Comparison of ENCODE assay signal across 10 cellular contexts in genomic region chr12:100576311-100577036, GRCh38. TPM values are rescaled to one million over a fixed set of nuclear protein-coding genes. Genes with fewer than 3 reads are reported as not detected.
DNase-seq lines count a peak whose midpoint lies in the region; ATAC-seq and TF ChIP-seq lines count a peak whose summit lies in the region.
"Had no signal": no experiment of that assay in that cellular context is flagged by ENCODE, and none has a peak within 500 bp of the region (broad histone marks: within the 10 kb centered on the region; RNA-seq: fewer than 3 reads in every experiment).

No MANE protein-coding gene starts in this region.

- peaks cover 2% of the 10 kb centered on the region for H3K79me2 ChIP-seq in trophoblast cell (ENCODE audit: control insufficient read depth, insufficient read depth, low read length, poor library complexity)
- peaks cover 2% of the 10 kb centered on the region; the same call in 1 of the 2 replicates for H3K79me2 ChIP-seq in H9 (ENCODE audit: insufficient read depth, low read length)

- H3K27me3 ChIP-seq in trophoblast cell (ENCODE audit: insufficient read depth, low read length) = no peaks in the 10 kb centered on the region
- no peaks in the 10 kb centered on the region for H3K27me3 ChIP-seq in H9 (ENCODE audit: insufficient read depth, low read length)

- H3K79me1 ChIP-seq in trophoblast cell (ENCODE audit: low read length) (peaks cover 6% of the 10 kb centered on the region), H9 (ENCODE audit: insufficient read depth, low read depth, low read length, poor library complexity, severe bottlenecking) (no peaks in the 10 kb centered on the region)

- H3K4me2 ChIP-seq in trophoblast cell (ENCODE audit: low read length) = no peak overlapping the region
- no peak overlapping the region for H3K4me2 ChIP-seq in H9 (ENCODE audit: insufficient read depth, insufficient read length, low read length)

- H4K5ac ChIP-seq in H9 (ENCODE audit: insufficient read length, low read depth, low read length) = no peak overlapping the region

- H4K20me1 ChIP-seq in H9 (ENCODE audit: control insufficient read depth, insufficient read depth, insufficient read length) = no peaks in the 10 kb centered on the region

- H2AFZ ChIP-seq in trophoblast cell (ENCODE audit: insufficient read depth, low read length, poor library complexity) (no peak overlapping the region), H9 (ENCODE audit: low read length) (no peak overlapping the region)

- H3K14ac ChIP-seq in trophoblast cell (ENCODE audit: low read length) = no peak overlapping the region
- no peak overlapping the region for H3K14ac ChIP-seq in H9 (ENCODE audit: insufficient read depth, low read length)

- H3K4me3 ChIP-seq in trophoblast cell (ENCODE audit: low read depth, low read length) = no peak overlapping the region

- H3K18ac ChIP-seq in trophoblast cell (ENCODE audit: low read length) (no peak overlapping the region), H9 (ENCODE audit: insufficient read length, low read depth, low read length) (no peak overlapping the region)

- H3K27ac Mint-ChIP-seq in dendritic cell treated with granulocyte-macrophage colony-stimulating factor and Interleukin-4, amounts not matched to agents 40 ng/mL and 50 ng/mL, for 4 days = peak overlapping the region; percentile 51
- H3K27ac Mint-ChIP-seq in H9 = no peak overlapping the region
- H3K27ac Mint-ChIP-seq in naive thymus-derived CD8-positive, alpha-beta T cell = no peak overlapping the region
- H3K27ac Mint-ChIP-seq: nephron progenitor cell had no signal

- no peak overlapping the region for H2BK15ac ChIP-seq in H9 (ENCODE audit: low read depth, low read length)

- H3K9me3 ChIP-seq in trophoblast cell (ENCODE audit: insufficient read depth, low read depth, low read length) (no peaks in the 10 kb centered on the region), H9 (ENCODE audit: control insufficient read depth, low read depth, low read length) (no peaks in the 10 kb centered on the region)

- no peak overlapping the region for H2AK5ac ChIP-seq in trophoblast cell (ENCODE audit: low read length)
- H2AK5ac ChIP-seq in H9 (ENCODE audit: insufficient read length, low read length) = no peak overlapping the region

- H3T11ph ChIP-seq in H9 (ENCODE audit: low read length) = no peak overlapping the region

- H2BK5ac ChIP-seq in trophoblast cell (ENCODE audit: low read depth, low read length, poor library complexity) (no peak overlapping the region), H9 (ENCODE audit: insufficient read length, low read length) (no peak overlapping the region)

- H3K4ac ChIP-seq in trophoblast cell (ENCODE audit: low read depth, low read length) (no peak overlapping the region), H9 (ENCODE audit: low read depth, low read length) (no peak overlapping the region)

- H2BK20ac ChIP-seq in H9 (ENCODE audit: low read depth, low read length, poor library complexity, severe bottlenecking) = no peak overlapping the region

- no peak overlapping the region for H3K23ac ChIP-seq in trophoblast cell (ENCODE audit: low read length)
- H3K23ac ChIP-seq in H9 (ENCODE audit: insufficient read length, low read depth, low read length) = no peak overlapping the region

- H4K8ac ChIP-seq in trophoblast cell (ENCODE audit: low read depth, low read length) = no peak overlapping the region
- H4K8ac ChIP-seq in H9 (replicated peaks; ENCODE audit: insufficient read length, low read depth, low read length) = no peak overlapping the region

- H3K27ac ChIP-seq in trophoblast cell (ENCODE audit: low read depth, low read length) (no peak overlapping the region), H9 (ENCODE audit: insufficient read length, low read depth, low read length) (no peak overlapping the region)

- H4K91ac ChIP-seq in trophoblast cell (ENCODE audit: low read depth, low read length) = no peak overlapping the region
- no peak overlapping the region for H4K91ac ChIP-seq in H9 (ENCODE audit: insufficient read length, low read depth, low read length)

- H3K9me3 Mint-ChIP-seq in dendritic cell treated with granulocyte-macrophage colony-stimulating factor and Interleukin-4, amounts not matched to agents 40 ng/mL and 50 ng/mL, for 4 days = peaks cover 7% of the 10 kb centered on the region
- no peaks in the 10 kb centered on the region for H3K9me3 Mint-ChIP-seq in H9
- no peaks in the 10 kb centered on the region for H3K9me3 Mint-ChIP-seq in naive thymus-derived CD8-positive, alpha-beta T cell

- H2BK120ac ChIP-seq in trophoblast cell (ENCODE audit: insufficient read depth, low read length, poor library complexity) (no peak overlapping the region), H9 (ENCODE audit: low read depth, low read length, poor library complexity, severe bottlenecking) (no peak overlapping the region)

- peaks cover 34% of the 10 kb centered on the region for H3K36me3 Mint-ChIP-seq in dendritic cell treated with granulocyte-macrophage colony-stimulating factor and Interleukin-4, amounts not matched to agents 40 ng/mL and 50 ng/mL, for 4 days (ENCODE audit: low read depth)
- no peaks in the 10 kb centered on the region; a peak in 2 of 7 replicates for H3K36me3 Mint-ChIP-seq in H9 (ENCODE audit: insufficient read depth in 1 of 3, low read depth in 3 of 3)
- no peaks in the 10 kb centered on the region for H3K36me3 Mint-ChIP-seq in naive thymus-derived CD8-positive, alpha-beta T cell

- H3K4me1 ChIP-seq in trophoblast cell (ENCODE audit: control insufficient read depth in 1 of 2, insufficient read depth in 2 of 2, low read length in 2 of 2) = peaks cover 5 to 7% of the 10 kb centered on the region in 2 experiments
- H3K4me1 ChIP-seq in H9 (ENCODE audit: insufficient read depth, low read length) = no peaks in the 10 kb centered on the region

- intact Hi-C loops in dendritic cell treated with granulocyte-macrophage colony-stimulating factor and Interleukin-4, amounts not matched to agents 40 ng/mL and 50 ng/mL, for 4 days (cut with micrococcal nuclease) = loop anchor here (10.0 kb wide), 1 partner anchor 432 kb away; the partner anchor contains the start of gene BLTP3B

- DNase-seq in GM03348 (ENCODE audit: low spot score) (peak; percentile 59), NCI-H226 (peak; percentile 80), trophoblast cell (peak; percentile 37 to 60), COR-L47 (lab: John Stamatoyannopoulos, UW) (no peak), H9 (no peak), amniotic stem cell (lab: John Stamatoyannopoulos, UW) (no peak)
- DNase-seq in naive thymus-derived CD8-positive, alpha-beta T cell = no peak
- DNase-seq: nephron progenitor cell, RPMI8226 had no signal

- H4K12ac ChIP-seq in trophoblast cell (ENCODE audit: low read depth, low read length) = no peak overlapping the region

- WGBS in trophoblast cell (ENCODE audit: extremely low coverage, insufficient coverage, insufficient read length) = no CpG with 5 or more reads among the region's 3 CpGs
- WGBS in H9 (ENCODE audit: extremely low coverage, insufficient read length, low lambda C conversion rate) = no CpG with 5 or more reads among the region's 3 CpGs

- H3K4me1 Mint-ChIP-seq in dendritic cell treated with granulocyte-macrophage colony-stimulating factor and Interleukin-4, amounts not matched to agents 40 ng/mL and 50 ng/mL, for 4 days (ENCODE audit: low read depth) = peaks cover 24% of the 10 kb centered on the region
- H3K4me1 Mint-ChIP-seq in H9 = peaks cover 10 to 14% of the 10 kb centered on the region in 2 experiments
- peaks cover 5 to 19% (median 14%) of the 10 kb centered on the region in 4 donors for H3K4me1 Mint-ChIP-seq in naive thymus-derived CD8-positive, alpha-beta T cell

- H3K9ac ChIP-seq in trophoblast cell (ENCODE audit: low read length) (no peak overlapping the region), H9 (ENCODE audit: extremely low read depth, insufficient read length, low read length) (no peak overlapping the region)

- peaks cover 2% of the 10 kb centered on the region in 2 experiments for H3K36me3 ChIP-seq in trophoblast cell (ENCODE audit: control insufficient read depth in 1 of 2, insufficient read depth in 2 of 2, low read length in 2 of 2)

- POLR2A ChIA-PET in naive thymus-derived CD8-positive, alpha-beta T cell (lab: Charles Lee) = no interaction called here

- no peaks in the 10 kb centered on the region for H3K27me3 Mint-ChIP-seq in dendritic cell treated with granulocyte-macrophage colony-stimulating factor and Interleukin-4, amounts not matched to agents 40 ng/mL and 50 ng/mL, for 4 days
- H3K27me3 Mint-ChIP-seq in H9 (ENCODE audit: low read depth) = peaks cover 15% of the 10 kb centered on the region
- peaks cover 6 to 25% (median 15%) of the 10 kb centered on the region in 5 donors for H3K27me3 Mint-ChIP-seq in naive thymus-derived CD8-positive, alpha-beta T cell

- H3K23me2 ChIP-seq in H9 (ENCODE audit: insufficient read length, low read depth, low read length, poor library complexity, severe bottlenecking) = peaks cover 10% of the 10 kb centered on the region

- H3K56ac ChIP-seq in H9 (ENCODE audit: insufficient read length, low read depth, low read length) = no peak overlapping the region

- H2BK12ac ChIP-seq in trophoblast cell (ENCODE audit: low read length) (no peak overlapping the region), H9 (ENCODE audit: insufficient read length, low read depth, low read length) (no peak overlapping the region)

- no peak overlapping the region for H3K4me3 Mint-ChIP-seq in dendritic cell treated with granulocyte-macrophage colony-stimulating factor and Interleukin-4, amounts not matched to agents 40 ng/mL and 50 ng/mL, for 4 days
- H3K4me3 Mint-ChIP-seq in H9 = no peak overlapping the region
- no peak overlapping the region for H3K4me3 Mint-ChIP-seq in naive thymus-derived CD8-positive, alpha-beta T cell

- no peak for TF ChIP-seq CTCF in H9 (conservative IDR thresholded peaks at IDR 0.05)

- ATAC-seq in naive thymus-derived CD8-positive, alpha-beta T cell = no peak

RNA-seq across cellular contexts. Expression of gene GAS2L3, which starts 3.0 kb away (rescaled TPM):
- 25.8 and 27.0 TPM in 2 replicates for polyA plus RNA-seq in trophoblast cell (2013)
- 11.7 and 15.8 TPM in 2 replicates for total RNA-seq in H9 (2021)
- total RNA-seq in naive thymus-derived CD8-positive, alpha-beta T cell = not detected
- not detected for polyA plus RNA-seq in naive thymus-derived CD8-positive, alpha-beta T cell

Comparison
In these comparisons a context has a peak if more than half of its experiments do, and no peak if none do; other contexts are left out.
1. DNase-seq: peak in GM03348 (single experiment), NCI-H226 (single experiment) and trophoblast cell (2 of 2); none in COR-L47 (single experiment), H9 (single experiment), amniotic stem cell (single experiment) and naive thymus-derived CD8-positive, alpha-beta T cell (0 of 10).
2. RNA of gene GAS2L3, which starts 3.0 kb away (total RNA-seq): 11.7 to 15.8 TPM in H9; not detected in naive thymus-derived CD8-positive, alpha-beta T cell; every median in the first group is over 10 times any median in the second.